In genomic region chr22:18012528-18012927, GRCh38 we compare ENCODE assay signal across 1 cellular context.
TF ChIP-seq lines count a peak whose summit lies in the region.

No MANE protein-coding gene starts in this region.

TF ChIP-seq in HCT116, 20 proteins besides CTCF, POLR2A, EP300 and RAD21 (continued from another document):
- TF ChIP-seq, protein P1, sequence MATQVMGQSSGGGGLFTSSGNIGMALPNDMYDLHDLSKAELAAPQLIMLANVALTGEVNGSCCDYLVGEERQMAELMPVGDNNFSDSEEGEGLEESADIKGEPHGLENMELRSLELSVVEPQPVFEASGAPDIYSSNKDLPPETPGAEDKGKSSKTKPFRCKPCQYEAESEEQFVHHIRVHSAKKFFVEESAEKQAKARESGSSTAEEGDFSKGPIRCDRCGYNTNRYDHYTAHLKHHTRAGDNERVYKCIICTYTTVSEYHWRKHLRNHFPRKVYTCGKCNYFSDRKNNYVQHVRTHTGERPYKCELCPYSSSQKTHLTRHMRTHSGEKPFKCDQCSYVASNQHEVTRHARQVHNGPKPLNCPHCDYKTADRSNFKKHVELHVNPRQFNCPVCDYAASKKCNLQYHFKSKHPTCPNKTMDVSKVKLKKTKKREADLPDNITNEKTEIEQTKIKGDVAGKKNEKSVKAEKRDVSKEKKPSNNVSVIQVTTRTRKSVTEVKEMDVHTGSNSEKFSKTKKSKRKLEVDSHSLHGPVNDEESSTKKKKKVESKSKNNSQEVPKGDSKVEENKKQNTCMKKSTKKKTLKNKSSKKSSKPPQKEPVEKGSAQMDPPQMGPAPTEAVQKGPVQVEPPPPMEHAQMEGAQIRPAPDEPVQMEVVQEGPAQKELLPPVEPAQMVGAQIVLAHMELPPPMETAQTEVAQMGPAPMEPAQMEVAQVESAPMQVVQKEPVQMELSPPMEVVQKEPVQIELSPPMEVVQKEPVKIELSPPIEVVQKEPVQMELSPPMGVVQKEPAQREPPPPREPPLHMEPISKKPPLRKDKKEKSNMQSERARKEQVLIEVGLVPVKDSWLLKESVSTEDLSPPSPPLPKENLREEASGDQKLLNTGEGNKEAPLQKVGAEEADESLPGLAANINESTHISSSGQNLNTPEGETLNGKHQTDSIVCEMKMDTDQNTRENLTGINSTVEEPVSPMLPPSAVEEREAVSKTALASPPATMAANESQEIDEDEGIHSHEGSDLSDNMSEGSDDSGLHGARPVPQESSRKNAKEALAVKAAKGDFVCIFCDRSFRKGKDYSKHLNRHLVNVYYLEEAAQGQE (IDR thresholded peaks at IDR 0.05; ENCODE audit: low read depth), result no peak
- TF ChIP-seq ZNF274 (IDR thresholded peaks at IDR 0.05; ENCODE audit: low read depth, low read length) (no peak), TCF7L2 (IDR thresholded peaks at IDR 0.05; ENCODE audit: borderline replicate concordance, extremely low read depth, insufficient read depth, insufficient read length) (no peak), EZH2phosphoT487 (IDR thresholded peaks at IDR 0.05; ENCODE audit: borderline replicate concordance) (no peak), CEBPB (IDR thresholded peaks at IDR 0.05; ENCODE audit: low read depth) (no peak), MAX (IDR thresholded peaks at IDR 0.05) (no peak), SRF (IDR thresholded peaks at IDR 0.05; ENCODE audit: low read depth) (no peak), FOSL1 (IDR thresholded peaks at IDR 0.05; ENCODE audit: low read depth) (no peak)
- TF ChIP-seq, protein P2, sequence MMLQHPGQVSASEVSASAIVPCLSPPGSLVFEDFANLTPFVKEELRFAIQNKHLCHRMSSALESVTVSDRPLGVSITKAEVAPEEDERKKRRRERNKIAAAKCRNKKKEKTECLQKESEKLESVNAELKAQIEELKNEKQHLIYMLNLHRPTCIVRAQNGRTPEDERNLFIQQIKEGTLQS (IDR thresholded peaks at IDR 0.05), result no peak
